Comparison of ENCODE assay signal across 36 cellular contexts in genomic region chr10:15764867-15765454, GRCh38. TPM values are rescaled to one million over a fixed set of nuclear protein-coding genes. Genes with fewer than 3 reads are reported as not detected.
"Had no signal": no experiment of that assay in that cellular context is flagged by ENCODE, and none has a peak within 500 bp of the region (broad histone marks: within the 10 kb centered on the region; RNA-seq: fewer than 3 reads in every experiment).

No MANE protein-coding gene starts in this region.

- H3K27me3 Mint-ChIP-seq: activated B cell treated with CpG ODN at 0.5 μM for 24 hours; activated CD4-positive, alpha-beta memory T cell treated with anti-CD3 and anti-CD28 coated beads for 36 hours; activated CD4-positive, alpha-beta T cell treated with anti-CD3 and anti-CD28 coated beads, Interleukin-2, amount 10 ng/mL, durations not matched to agents 7 days and 5 days; activated naive CD8-positive, alpha-beta T cell treated with anti-CD3 and anti-CD28 coated beads, Interleukin-2, amount 10 ng/mL, durations not matched to agents 7 days and 5 days; activated T-helper 17 cell treated with anti-CD3 and anti-CD28 coated beads, Interleukin-2, amount 50 U/mL, for 72 hours had no signal

- H3K4me1 ChIP-seq: adrenal gland, body of pancreas, breast epithelium had no signal

- H3K4me1 Mint-ChIP-seq: activated B cell treated with CpG ODN at 0.5 μM for 24 hours; activated CD4-positive, alpha-beta T cell treated with anti-CD3 and anti-CD28 coated beads, Interleukin-2, amount 10 ng/mL, durations not matched to agents 7 days and 5 days; activated naive CD8-positive, alpha-beta T cell treated with anti-CD3 and anti-CD28 coated beads, Interleukin-2, amount 10 ng/mL, durations not matched to agents 7 days and 5 days; activated T-helper 17 cell treated with anti-CD3 and anti-CD28 coated beads, Interleukin-2, amount 50 U/mL, for 72 hours had no signal

- H3K4me3 ChIP-seq: adrenal gland, body of pancreas, breast epithelium had no signal

- H3K27me3 ChIP-seq: adrenal gland, body of pancreas, brain microvascular endothelial cell, breast epithelium had no signal

- H3K4me3 Mint-ChIP-seq: activated B cell treated with CpG ODN at 0.5 μM for 24 hours; activated CD4-positive, alpha-beta memory T cell treated with anti-CD3 and anti-CD28 coated beads for 36 hours; activated CD4-positive, alpha-beta T cell treated with anti-CD3 and anti-CD28 coated beads, Interleukin-2, amount 10 ng/mL, durations not matched to agents 7 days and 5 days; activated CD8-positive, alpha-beta T cell treated with anti-CD3 and anti-CD28 coated beads for 36 hours; activated naive CD4-positive, alpha-beta T cell treated with anti-CD3 and anti-CD28 coated beads for 36 hours; activated naive CD8-positive, alpha-beta T cell treated with anti-CD3 and anti-CD28 coated beads, Interleukin-2, amount 10 ng/mL, durations not matched to agents 7 days and 5 days; activated T-cell treated with anti-CD3 and anti-CD28 coated beads, Interleukin-2, amount 50 U/mL, for 4 hours; activated T-cell treated with anti-CD3 and anti-CD28 coated beads, Interleukin-2, amount 50 U/mL, for 72 hours; activated T-helper 1 cell treated with anti-CD3 and anti-CD28 coated beads, Interleukin-12 subunit alpha, Interleukin-12 subunit beta, Interleukin-2, Interleukin-4 antibody, amounts not matched to agents 30 ng/mL and 10 ng/mL and 1 ng/mL, durations not matched to agents 14 hours and 24 hours and 36 hours; activated T-helper 17 cell treated with anti-CD3 and anti-CD28 coated beads, Interleukin-2, amount 50 U/mL, for 72 hours; T-helper 1 cell treated with Interleukin-12 subunit alpha and Interleukin-12 subunit beta and Interleukin-4 antibody, amounts not matched to agents 30 μg/mL and 1 μg/mL, for 36 hours; T-helper 2 cell treated with Interferon-gamma antibody and Interleukin-4, amounts not matched to agents 5 μg/mL and 100 μg/mL, for 36 hours had no signal

- H3K9me3 Mint-ChIP-seq: activated B cell treated with CpG ODN at 0.5 μM for 24 hours; activated T-helper 1 cell treated with anti-CD3 and anti-CD28 coated beads, Interleukin-12 subunit alpha, Interleukin-12 subunit beta, Interleukin-2, Interleukin-4 antibody, amounts not matched to agents 30 ng/mL and 10 ng/mL and 1 ng/mL, durations not matched to agents 14 hours and 24 hours and 36 hours; activated T-helper 17 cell treated with anti-CD3 and anti-CD28 coated beads, Interleukin-2, amount 50 U/mL, for 72 hours; T-helper 2 cell treated with Interferon-gamma antibody and Interleukin-4, amounts not matched to agents 5 μg/mL and 100 μg/mL, for 36 hours had no signal

- H3K27ac ChIP-seq: adrenal gland, body of pancreas, brain microvascular endothelial cell, breast epithelium, VCaP had no signal

- H3K27ac Mint-ChIP-seq: activated B cell treated with CpG ODN at 0.5 μM for 24 hours; activated CD4-positive, alpha-beta memory T cell treated with anti-CD3 and anti-CD28 coated beads for 36 hours; activated CD4-positive, alpha-beta T cell treated with anti-CD3 and anti-CD28 coated beads, Interleukin-2, amount 10 ng/mL, durations not matched to agents 7 days and 5 days; activated CD8-positive, alpha-beta T cell treated with anti-CD3 and anti-CD28 coated beads for 36 hours; activated naive CD4-positive, alpha-beta T cell treated with anti-CD3 and anti-CD28 coated beads for 36 hours; activated naive CD8-positive, alpha-beta T cell treated with anti-CD3 and anti-CD28 coated beads, Interleukin-2, amount 10 ng/mL, durations not matched to agents 7 days and 5 days; activated T-cell treated with anti-CD3 and anti-CD28 coated beads, Interleukin-2, amount 50 U/mL, for 72 hours; activated T-helper 1 cell treated with anti-CD3 and anti-CD28 coated beads, Interleukin-12 subunit alpha, Interleukin-12 subunit beta, Interleukin-2, Interleukin-4 antibody, amounts not matched to agents 30 ng/mL and 10 ng/mL and 1 ng/mL, durations not matched to agents 14 hours and 24 hours and 36 hours; activated T-helper 17 cell treated with anti-CD3 and anti-CD28 coated beads, Interleukin-2, amount 50 U/mL, for 72 hours; T-helper 1 cell treated with Interleukin-12 subunit alpha and Interleukin-12 subunit beta and Interleukin-4 antibody, amounts not matched to agents 30 μg/mL and 1 μg/mL, for 36 hours; T-helper 2 cell treated with Interferon-gamma antibody and Interleukin-4, amounts not matched to agents 5 μg/mL and 100 μg/mL, for 36 hours had no signal

- ATAC-seq: activated CD8-positive, alpha-beta T cell treated with anti-CD3 and anti-CD28 coated beads for 36 hours; activated naive CD4-positive, alpha-beta T cell treated with anti-CD3 and anti-CD28 coated beads, Interleukin-2, amount 50 U/mL, for 72 hours; activated T-cell treated with anti-CD3 and anti-CD28 coated beads, Interleukin-2, amount 50 U/mL, for 4 hours; activated T-cell treated with anti-CD3 and anti-CD28 coated beads, Interleukin-2, amount 50 U/mL, for 72 hours; activated T-helper 17 cell treated with anti-CD3 and anti-CD28 coated beads, Interleukin-2, amount 50 U/mL, for 72 hours; body of pancreas had no signal

- H3K36me3 ChIP-seq: adrenal gland, brain microvascular endothelial cell, breast epithelium had no signal

- H3K9me3 ChIP-seq: adrenal gland, body of pancreas, breast epithelium had no signal

- DNase-seq: activated B cell treated with CpG ODN at 0.5 μM for 24 hours; activated CD4-positive, alpha-beta memory T cell treated with anti-CD3 and anti-CD28 coated beads for 36 hours; activated CD4-positive, alpha-beta T cell treated with anti-CD3 and anti-CD28 coated beads for 4 hours; activated CD4-positive, alpha-beta T cell treated with anti-CD3 and anti-CD28 coated beads, Interleukin-2, amount 10 ng/mL, durations not matched to agents 7 days and 5 days; activated CD4-positive, alpha-beta T cell treated with anti-CD3 and anti-CD28 coated beads, Interleukin-2, amount 50 U/mL, for 4 hours; activated CD4-positive, CD25-positive, alpha-beta regulatory T cell treated with anti-CD3 and anti-CD28 coated beads, Interleukin-2, amount 50 U/mL, for 72 hours; activated CD8-positive, alpha-beta memory T cell treated with anti-CD3 and anti-CD28 coated beads, Interleukin-2, amount 50 U/mL, for 4 hours; activated CD8-positive, alpha-beta T cell treated with anti-CD3 and anti-CD28 coated beads for 36 hours; activated effector memory CD4-positive, alpha-beta T cell treated with anti-CD3 and anti-CD28 coated beads, Interleukin-2, amount 50 U/mL, for 16 hours; activated gamma-delta T cell treated with Interleukin-2 at 50 U/mL for 16 hours; activated naive CD4-positive, alpha-beta T cell; activated naive CD4-positive, alpha-beta T cell treated with anti-CD3 and anti-CD28 coated beads for 36 hours; activated naive CD4-positive, alpha-beta T cell treated with anti-CD3 and anti-CD28 coated beads, Interleukin-2, amount 50 U/mL, for 16 hours; activated naive CD8-positive, alpha-beta T cell treated with anti-CD3 and anti-CD28 coated beads, Interleukin-2, amount 10 ng/mL, durations not matched to agents 7 days and 5 days; activated T-cell treated with anti-CD3 and anti-CD28 coated beads for 4 hours; activated T-cell treated with anti-CD3 and anti-CD28 coated beads, Interleukin-2, amount 50 U/mL, for 1 hour; activated T-cell treated with anti-CD3 and anti-CD28 coated beads, Interleukin-2, amount 50 U/mL, for 4 hours; activated T-cell treated with anti-CD3 and anti-CD28 coated beads, Interleukin-2, amount 50 U/mL, for 72 hours; adrenal gland; amniotic stem cell; aorta; body of pancreas; brain microvascular endothelial cell; central memory CD4-positive, alpha-beta T cell; T-helper 1 cell; T-helper 2 cell; T-helper 9 cell had no signal

RNA-seq across cellular contexts. Expression of gene ITGA8, which starts 45.2 kb away (rescaled TPM):
- total RNA-seq: activated B cell treated with CpG ODN at 0.5 μM for 24 hours; activated CD4-positive, alpha-beta memory T cell treated with anti-CD3 and anti-CD28 coated beads for 36 hours; activated CD4-positive, alpha-beta T cell treated with anti-CD3 and anti-CD28 coated beads, Interleukin-2, amount 10 ng/mL, durations not matched to agents 7 days and 5 days; activated CD8-positive, alpha-beta memory T cell treated with anti-CD3 and anti-CD28 coated beads for 36 hours; activated CD8-positive, alpha-beta T cell treated with anti-CD3 and anti-CD28 coated beads for 36 hours; activated naive CD4-positive, alpha-beta T cell treated with anti-CD3 and anti-CD28 coated beads for 36 hours; activated naive CD4-positive, alpha-beta T cell treated with anti-CD3 and anti-CD28 coated beads, Interleukin-2, amount 50 U/mL, for 72 hours; activated naive CD8-positive, alpha-beta T cell treated with anti-CD3 and anti-CD28 coated beads, Interleukin-2, amount 10 ng/mL, durations not matched to agents 7 days and 5 days; activated T-cell treated with anti-CD3 and anti-CD28 coated beads, Interleukin-2, amount 50 U/mL, for 4 hours; activated T-cell treated with anti-CD3 and anti-CD28 coated beads, Interleukin-2, amount 50 U/mL, for 72 hours; activated T-helper 1 cell treated with anti-CD3 and anti-CD28 coated beads, Interleukin-12 subunit alpha, Interleukin-12 subunit beta, Interleukin-2, Interleukin-4 antibody, amounts not matched to agents 30 ng/mL and 10 ng/mL and 1 ng/mL, durations not matched to agents 14 hours and 24 hours and 36 hours; activated T-helper 17 cell treated with anti-CD3 and anti-CD28 coated beads, Interleukin-2, amount 50 U/mL, for 72 hours; astrocyte had no signal
